20 cellular contexts compared by ENCODE assay signal in the genomic region with DNA sequence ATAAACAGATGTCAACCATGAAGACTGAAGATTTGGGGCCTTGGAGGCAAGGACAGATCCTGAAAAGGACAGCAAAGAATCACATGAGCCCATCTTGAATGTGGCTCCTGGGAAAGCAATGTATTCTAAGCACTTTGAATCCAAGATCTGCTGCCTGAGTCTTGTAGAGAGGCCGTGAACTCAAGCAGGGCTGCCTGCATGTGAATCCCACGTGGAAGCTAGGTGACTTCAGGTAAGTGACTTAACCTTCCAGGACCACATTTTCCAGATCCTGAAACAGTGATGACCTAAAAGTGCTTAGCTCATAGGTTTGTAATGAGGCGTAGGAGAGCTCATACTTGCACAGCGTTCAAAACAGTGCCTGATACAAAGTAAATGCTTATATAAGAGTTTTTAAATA.
A peak's percentile ranks its signal among the peaks of the same experiment; 100 is the strongest.
DNase-seq lines count a peak whose midpoint lies in the region; ATAC-seq, FAIRE-seq and TF ChIP-seq lines count a peak whose summit lies in the region.
"Had no signal": no experiment of that assay in that cellular context is flagged by ENCODE, and none has a peak within 500 bp of the region (broad histone marks: within the 10 kb centered on the region; RNA-seq: fewer than 3 reads in every experiment).

No MANE protein-coding gene starts in this region.

- H3K79me2 ChIP-seq in HepG2 (ENCODE audit: insufficient read depth, low read length) (no peaks in the 10 kb centered on the region), neural progenitor cell (ENCODE audit: low read depth) (no peaks in the 10 kb centered on the region)

- BruUV-seq in HepG2 (replicated peaks; lab: Mats Ljungman, UMichigan) = no TSS peak

- WGBS in HepG2 (ENCODE audit: low lambda C conversion rate) = 45% methylated on average over 4 of the region's 4 CpGs
- WGBS in pancreas, 2 donors = 76 to 82% methylated on average over 4 of the region's 4 CpGs

- H3K4me1 ChIP-seq in HepG2 (ENCODE audit: insufficient read depth, low read length) (no peaks in the 10 kb centered on the region), neural progenitor cell (peaks cover 42% of the 10 kb centered on the region), pancreas (no peaks in the 10 kb centered on the region)

- H3K27ac ChIP-seq in AG04450 (ENCODE audit: low read depth, low read length) (peak overlapping the region; percentile 21), HepG2 (ENCODE audit: extremely low read length, insufficient read depth, low read length) (no peak overlapping the region), neural progenitor cell (peak overlapping the region; percentile 83), pancreas (no peak overlapping the region)
- H3K27ac ChIP-seq: C4-2B had no signal

- H4K20me1 ChIP-seq in HepG2 (ENCODE audit: insufficient read depth, low read length) (no peaks in the 10 kb centered on the region), neural progenitor cell (ENCODE audit: low read depth) (no peaks in the 10 kb centered on the region)

- H3K4me3 ChIP-seq in AG04450 (ENCODE audit: low read depth, low read length) (no peak overlapping the region), HepG2 (replicated peaks in 1 of 3; ENCODE audit: insufficient read depth in 1 of 3, low read depth in 2 of 3, low read length in 3 of 3) (no peak overlapping the region), neural progenitor cell (no peak overlapping the region), pancreas (no peak overlapping the region)
- H3K4me3 ChIP-seq: GM23338 had no signal

- H3K27me3 ChIP-seq in AG04450 (ENCODE audit: control insufficient read depth, insufficient read depth, low read length) = no peaks in the 10 kb centered on the region
- no peaks in the 10 kb centered on the region; a peak in 1 of 5 replicates for H3K27me3 ChIP-seq in HepG2 (ENCODE audit: control insufficient read depth in 1 of 2, insufficient read depth in 2 of 2, low read length in 2 of 2)
- no peaks in the 10 kb centered on the region for H3K27me3 ChIP-seq in neural progenitor cell
- H3K27me3 ChIP-seq in pancreas = no peaks in the 10 kb centered on the region

- H3F3A ChIP-seq in neural progenitor cell (ENCODE audit: low read depth) = peaks cover 41% of the 10 kb centered on the region

- CTCF ChIA-PET in AG04450 (lab: Charles Lee) (interaction anchor here (0.9 to 1.3 kb wide), 2 partner anchors 26 to 458 kb away, joined by 3 to 4 read pairs; no protein-coding TSS in a partner anchor), HepG2 (lab: Yijun Ruan, JAX; ENCODE audit: low intra/inter-chr PET ratio, low total read pairs) (no interaction called here)

- DNase-seq in AG04450 (ENCODE audit: low read depth, low spot score) (no peak), HepG2 (ENCODE audit: low spot score) (no peak), neural progenitor cell (ENCODE audit: low spot score) (no peak), middle frontal gyrus (ENCODE audit: extremely low spot score, low spot score) (no peak), pancreas (no peak)
- no peak for DNase-seq in central memory CD4-positive, alpha-beta T cell
- DNase-seq: 8988T; ACHN; AML-193; CD4-positive, alpha-beta memory T cell; DMS153; DMS79; GDM1; HCEC 1CT had no signal

- TF ChIP-seq EP300 in HepG2 (IDR thresholded peaks at IDR 0.05; ENCODE audit: low read depth in 2 of 2, low read length in 2 of 2) (no peak), HepG2 (CRISPR knock-in tag; IDR thresholded peaks at IDR 0.05; ENCODE audit: borderline replicate concordance) (no peak)

- in situ Hi-C loops in HepG2 (cut with HindIII; ENCODE audit: extremely low pct_ligation_motif_present, low pct_unique_long_range_greater_than_20kb) = no loop called here

- intact Hi-C loops in HepG2 (cut with micrococcal nuclease; ENCODE audit: unreplicated experiment) = no loop called here
- intact Hi-C loops in pancreas (cut with DNase I) = no loop called here

- H3K4me1 Mint-ChIP-seq in neural progenitor cell = peaks cover 12% of the 10 kb centered on the region
- H3K4me1 Mint-ChIP-seq: CD4-positive, alpha-beta memory T cell had no signal

- H3K4me2 ChIP-seq in HepG2 (ENCODE audit: low read depth, low read length) = no peak overlapping the region
- no peak overlapping the region for H3K4me2 ChIP-seq in neural progenitor cell
- H3K4me2 ChIP-seq: GM23338 had no signal

- H3K27ac Mint-ChIP-seq in neural progenitor cell = no peak overlapping the region
- H3K27ac Mint-ChIP-seq: CD4-positive, alpha-beta memory T cell; GM23338 had no signal

- H3K9me3 Mint-ChIP-seq in neural progenitor cell = peaks cover 22% of the 10 kb centered on the region

- no peak for ATAC-seq in HepG2
- no peak for ATAC-seq in pancreas
- no peak for ATAC-seq in GM21786 (IDR thresholded peaks at IDR 0.05; ENCODE audit: unreplicated experiment)
- ATAC-seq: GM23338 had no signal

- no peak for FAIRE-seq in HepG2 (lab: Jason Lieb, UNC)
- FAIRE-seq in pancreas (lab: Jason Lieb, UNC) = no peak
- FAIRE-seq: GM12892, GM18507, H54 had no signal

- no peaks in the 10 kb centered on the region for H3K9me3 ChIP-seq in AG04450 (ENCODE audit: control insufficient read depth, insufficient read depth, low read length)
- H3K9me3 ChIP-seq in HepG2 (ENCODE audit: low read length) = peaks cover 7% of the 10 kb centered on the region; the same call in 1 of the 2 replicates
- peaks cover 9% of the 10 kb centered on the region for H3K9me3 ChIP-seq in neural progenitor cell (ENCODE audit: low read depth)
- H3K9me3 ChIP-seq in pancreas = no peaks in the 10 kb centered on the region

- TF ChIP-seq POLR2A in HepG2 (IDR thresholded peaks at IDR 0.05; ENCODE audit: insufficient read depth in 1 of 2, low read depth in 2 of 2, low read length in 2 of 2) = no peak

- H2AFZ ChIP-seq in HepG2 (ENCODE audit: low read length) = no peak overlapping the region
- no peak overlapping the region for H2AFZ ChIP-seq in neural progenitor cell (replicated peaks)

- no peaks in the 10 kb centered on the region for H3K36me3 ChIP-seq in HepG2 (replicated peaks in 1 of 2; ENCODE audit: control insufficient read depth in 1 of 2, insufficient read depth in 2 of 2, low read length in 2 of 2)
- no peaks in the 10 kb centered on the region for H3K36me3 ChIP-seq in neural progenitor cell
- no peaks in the 10 kb centered on the region for H3K36me3 ChIP-seq in pancreas

- H3K4me3 Mint-ChIP-seq in neural progenitor cell = no peak overlapping the region
- H3K4me3 Mint-ChIP-seq: CD4-positive, alpha-beta memory T cell; GM23338 had no signal

- no peak for TF ChIP-seq RAD21 in HepG2 (CRISPR knock-in tag; IDR thresholded peaks at IDR 0.05)

- POLR2A ChIA-PET in AG04450 (lab: Yijun Ruan, JAX) = interaction anchor here (1.1 kb wide), 1 partner anchor 59 kb away, joined by 3 read pairs; no protein-coding TSS in a partner anchor
- POLR2A ChIA-PET in HepG2 (lab: Yijun Ruan, JAX) = no interaction called here

- H3K27me3 Mint-ChIP-seq in neural progenitor cell (ENCODE audit: insufficient read depth, low read depth) = peaks cover 3% of the 10 kb centered on the region
- H3K27me3 Mint-ChIP-seq: CD4-positive, alpha-beta memory T cell had no signal

- TF ChIP-seq CTCF in AG04450 (IDR thresholded peaks at IDR 0.05; ENCODE audit: low read depth, low read length) (no peak), HepG2 (CRISPR knock-in tag; IDR thresholded peaks at IDR 0.05) (no peak), neural progenitor cell (IDR thresholded peaks at IDR 0.05) (no peak), pancreas (IDR thresholded peaks at IDR 0.05) (no peak)

- H3K36me3 Mint-ChIP-seq in neural progenitor cell = no peaks in the 10 kb centered on the region
- H3K36me3 Mint-ChIP-seq: CD4-positive, alpha-beta memory T cell had no signal

- no peak overlapping the region for H3K9ac ChIP-seq in HepG2 (ENCODE audit: insufficient read depth, low read depth, low read length)
- H3K9ac ChIP-seq in neural progenitor cell = no peak overlapping the region

TF ChIP-seq in HepG2, 621 proteins besides CTCF, POLR2A, EP300 and RAD21:
- no peak for TF ChIP-seq ATAD3A (CRISPR knock-in tag; IDR thresholded peaks at IDR 0.05)
- 0 out of 4 replicates have a peak, but pooled peaks have one; percentile 9 to 20 for TF ChIP-seq MAFK (conservative IDR thresholded peaks at IDR 0.05 in 1 of 2, IDR thresholded peaks at IDR 0.05 in 1 of 2; ENCODE audit: low read length in 2 of 2)
- TF ChIP-seq CREM (IDR thresholded peaks at IDR 0.05) = no peak
- TF ChIP-seq CREM (CRISPR knock-in tag; IDR thresholded peaks at IDR 0.05) = no peak
- no peak for TF ChIP-seq SRSF9 (IDR thresholded peaks at IDR 0.05; ENCODE audit: borderline replicate concordance, insufficient read depth, low read depth, low read length, poor library complexity, severe bottlenecking)

Comparison
In these comparisons a context has a peak if more than half of its experiments do, and no peak if none do; other contexts are left out.
1. H3K27ac ChIP-seq: peak in AG04450 (single experiment) and neural progenitor cell (single experiment); none in HepG2 (single experiment) and pancreas (0 of 4).